In genomic region chr7:1241510-1242128, GRCh38 we compare ENCODE assay signal across 1 cellular context.
TF ChIP-seq lines count a peak whose summit lies in the region.

No MANE protein-coding gene starts in this region.

TF ChIP-seq in A549, 52 proteins besides CTCF, POLR2A, EP300 and RAD21 (continued from another document):
- no peak for TF ChIP-seq REST (IDR thresholded peaks at IDR 0.05)
- no peak for TF ChIP-seq HOXA7 (CRISPR knock-in tag; IDR thresholded peaks at IDR 0.05)
